18 cellular contexts compared by ENCODE assay signal in the genomic region with DNA sequence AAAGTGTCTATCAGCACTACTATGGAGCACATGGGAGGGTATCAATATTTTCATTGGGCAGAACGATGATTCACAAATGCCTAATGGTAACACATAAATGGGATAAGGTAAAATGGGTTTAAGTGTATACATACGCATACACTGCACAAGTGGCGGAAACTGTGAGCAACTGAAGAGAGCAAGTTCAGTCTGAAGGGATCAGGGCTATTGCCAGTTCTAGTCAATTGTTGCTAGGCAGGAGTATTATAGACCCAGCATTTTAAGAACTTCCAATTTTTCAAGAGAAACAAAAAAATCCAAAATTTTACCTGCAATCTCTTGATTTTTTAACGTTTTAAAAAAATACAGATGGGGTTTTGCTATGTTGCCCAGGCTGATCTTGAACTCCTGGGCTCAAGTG. TPM values are rescaled to one million over a fixed set of nuclear protein-coding genes. Genes with fewer than 3 reads are reported as not detected.
DNase-seq lines count a peak whose midpoint lies in the region; ATAC-seq and TF ChIP-seq lines count a peak whose summit lies in the region.
"Had no signal": no experiment of that assay in that cellular context is flagged by ENCODE, and none has a peak within 500 bp of the region (broad histone marks: within the 10 kb centered on the region; RNA-seq: fewer than 3 reads in every experiment).

No MANE protein-coding gene starts in this region.

- peaks cover 4% of the 10 kb centered on the region for H3K79me2 ChIP-seq in trophoblast cell (ENCODE audit: control insufficient read depth, insufficient read depth, low read length, poor library complexity)

- no peak overlapping the region for H3K14ac ChIP-seq in trophoblast cell (ENCODE audit: low read length)

- peaks cover 42% of the 10 kb centered on the region for H3K36me3 Mint-ChIP-seq in activated T-cell treated with anti-CD3 and anti-CD28 coated beads, Interleukin-2, amount 50 U/mL, for 24 hours (ENCODE audit: low read depth)

- peak overlapping the region; percentile 28 for H3K27ac Mint-ChIP-seq in activated T-cell treated with anti-CD3 and anti-CD28 coated beads, Interleukin-2, amount 50 U/mL, for 24 hours
- H3K27ac Mint-ChIP-seq: B cell; CD8-positive, alpha-beta T cell had no signal

- H3K4me1 Mint-ChIP-seq in activated T-cell treated with anti-CD3 and anti-CD28 coated beads, Interleukin-2, amount 50 U/mL, for 24 hours (ENCODE audit: low read depth), result peaks cover 76% of the 10 kb centered on the region

- H3K4ac ChIP-seq in trophoblast cell (ENCODE audit: low read depth, low read length), result peak overlapping the region; percentile 76

- no peak overlapping the region for H2AK5ac ChIP-seq in trophoblast cell (ENCODE audit: low read length)

- H2BK12ac ChIP-seq in trophoblast cell (ENCODE audit: low read length), result no peak overlapping the region

- H3K4me3 Mint-ChIP-seq in activated T-cell treated with anti-CD3 and anti-CD28 coated beads, Interleukin-2, amount 50 U/mL, for 24 hours, result no peak overlapping the region
- H3K4me3 Mint-ChIP-seq: B cell; CD14-positive monocyte; CD8-positive, alpha-beta T cell; HFFc6 had no signal

- H3K27ac ChIP-seq in BLaER1 treated with 17β-estradiol and CSF1 and Interleukin-3, amounts not matched to agents 10 nM and 100 nM, result peak overlapping the region in 2 of 11 experiments; percentile 8 to 19; a peak in 3 of 22 replicates
- H3K27ac ChIP-seq in RWPE2 (ENCODE audit: poor library complexity, severe bottlenecking), result peak overlapping the region; percentile 73
- H3K27ac ChIP-seq in trophoblast cell (ENCODE audit: low read depth, low read length), result no peak overlapping the region
- H3K27ac ChIP-seq in left ventricle myocardium inferior (replicated peaks), result no peak overlapping the region
- H3K27ac ChIP-seq: HL-60 had no signal

- H3K27me3 Mint-ChIP-seq in activated T-cell treated with anti-CD3 and anti-CD28 coated beads, Interleukin-2, amount 50 U/mL, for 24 hours, result no peaks in the 10 kb centered on the region
- H3K27me3 Mint-ChIP-seq: B cell had no signal

- no peak overlapping the region for H3K4me3 ChIP-seq in BLaER1 treated with 17β-estradiol and CSF1 and Interleukin-3, amounts not matched to agents 10 nM and 100 nM
- H3K4me3 ChIP-seq in RWPE2 (ENCODE audit: severe bottlenecking) (no peak overlapping the region), trophoblast cell (ENCODE audit: low read depth, low read length) (no peak overlapping the region), left ventricle myocardium inferior (no peak overlapping the region)
- H3K4me3 ChIP-seq: HAP-1 had no signal

- H4K8ac ChIP-seq in trophoblast cell (ENCODE audit: low read depth, low read length), result no peak overlapping the region

- no CpG with 5 or more reads among the region's 4 CpGs for WGBS in trophoblast cell (ENCODE audit: extremely low coverage, insufficient coverage, insufficient read length)

- no peak for TF ChIP-seq CTCF in RWPE2 (IDR thresholded peaks at IDR 0.05; ENCODE audit: poor library complexity, severe bottlenecking)
- no peak for TF ChIP-seq CTCF in left ventricle myocardium inferior (IDR thresholded peaks at IDR 0.05; ENCODE audit: borderline replicate concordance)

- peaks cover 52 to 96% (median 81%) of the 10 kb centered on the region in 11 experiments for H4K20me1 ChIP-seq in BLaER1 treated with 17β-estradiol and CSF1 and Interleukin-3, amounts not matched to agents 10 nM and 100 nM

- no peak overlapping the region for H4K91ac ChIP-seq in trophoblast cell (ENCODE audit: low read depth, low read length)

- H3K9me3 Mint-ChIP-seq in activated T-cell treated with anti-CD3 and anti-CD28 coated beads, Interleukin-2, amount 50 U/mL, for 24 hours, result no peaks in the 10 kb centered on the region
- H3K9me3 Mint-ChIP-seq: CD14-positive monocyte; CD8-positive, alpha-beta T cell; HFFc6 had no signal

- H3K36me3 ChIP-seq in BLaER1 treated with 17β-estradiol and CSF1 and Interleukin-3, amounts not matched to agents 10 nM and 100 nM, result peaks cover 20 to 46% (median 40%) of the 10 kb centered on the region in 11 experiments; a peak in 21 of 22 replicates
- peaks cover 8% of the 10 kb centered on the region for H3K36me3 ChIP-seq in RWPE2 (ENCODE audit: low read depth)
- H3K36me3 ChIP-seq in trophoblast cell (ENCODE audit: control insufficient read depth in 1 of 2, insufficient read depth in 2 of 2, low read length in 2 of 2), result no peaks in the 10 kb centered on the region
- H3K36me3 ChIP-seq in left ventricle myocardium inferior, result peaks cover 7% of the 10 kb centered on the region

- no peak overlapping the region for H3K9ac ChIP-seq in BLaER1 treated with 17β-estradiol and CSF1 and Interleukin-3, amounts not matched to agents 10 nM and 100 nM
- H3K9ac ChIP-seq in trophoblast cell (ENCODE audit: low read length), result no peak overlapping the region

- H2BK5ac ChIP-seq in trophoblast cell (ENCODE audit: low read depth, low read length, poor library complexity), result no peak overlapping the region

- no peak overlapping the region for H3K23ac ChIP-seq in trophoblast cell (ENCODE audit: low read length)

- no peaks in the 10 kb centered on the region for H3K27me3 ChIP-seq in BLaER1 treated with 17β-estradiol and CSF1 and Interleukin-3, amounts not matched to agents 10 nM and 100 nM
- H3K27me3 ChIP-seq in RWPE2 (ENCODE audit: insufficient read depth, poor library complexity, severe bottlenecking) (no peaks in the 10 kb centered on the region), trophoblast cell (ENCODE audit: insufficient read depth, low read length) (no peaks in the 10 kb centered on the region), left ventricle myocardium inferior (ENCODE audit: low read depth) (no peaks in the 10 kb centered on the region)

- H3K4me2 ChIP-seq in BLaER1 treated with 17β-estradiol and CSF1 and Interleukin-3, amounts not matched to agents 10 nM and 100 nM, result peak overlapping the region in 9 of 11 experiments; percentile 24 to 65 (median 39); a peak in 18 of 22 replicates
- no peak overlapping the region for H3K4me2 ChIP-seq in trophoblast cell (ENCODE audit: low read length)

- ATAC-seq in RWPE2 (ENCODE audit: low read depth) (no peak), HG03039 (IDR thresholded peaks at IDR 0.05; ENCODE audit: unreplicated experiment) (no peak), HG03520 (IDR thresholded peaks at IDR 0.05; ENCODE audit: unreplicated experiment) (no peak)
- ATAC-seq: CD8-positive, alpha-beta T cell had no signal

- H3K4me1 ChIP-seq in BLaER1 treated with 17β-estradiol and CSF1 and Interleukin-3, amounts not matched to agents 10 nM and 100 nM, result peaks cover 36 to 62% (median 58%) of the 10 kb centered on the region in 10 experiments
- H3K4me1 ChIP-seq in RWPE2 (ENCODE audit: insufficient read depth, poor library complexity, severe bottlenecking) (peaks cover 22% of the 10 kb centered on the region), trophoblast cell (ENCODE audit: control insufficient read depth in 1 of 2, insufficient read depth in 2 of 2, low read length in 2 of 2) (peaks cover 2 to 6% of the 10 kb centered on the region in 2 experiments), left ventricle myocardium inferior (peaks cover 56% of the 10 kb centered on the region)

- intact Hi-C loops in left ventricle myocardium inferior (cut with micrococcal nuclease), result no loop called here

- H2BK120ac ChIP-seq in trophoblast cell (ENCODE audit: insufficient read depth, low read length, poor library complexity), result no peak overlapping the region

- H4K12ac ChIP-seq in trophoblast cell (ENCODE audit: low read depth, low read length), result no peak overlapping the region

- no peaks in the 10 kb centered on the region for H3K79me1 ChIP-seq in trophoblast cell (ENCODE audit: low read length)

- no peak overlapping the region for H3K18ac ChIP-seq in trophoblast cell (ENCODE audit: low read length)

- peaks cover 0 to 10% (median 4%) of the 10 kb centered on the region in 11 experiments; a peak in 11 of 22 replicates for H3K9me3 ChIP-seq in BLaER1 treated with 17β-estradiol and CSF1 and Interleukin-3, amounts not matched to agents 10 nM and 100 nM (replicated peaks in 1 of 11)
- no peaks in the 10 kb centered on the region for H3K9me3 ChIP-seq in RWPE2 (ENCODE audit: severe bottlenecking)
- no peaks in the 10 kb centered on the region for H3K9me3 ChIP-seq in trophoblast cell (ENCODE audit: insufficient read depth, low read depth, low read length)
- H3K9me3 ChIP-seq in left ventricle myocardium inferior (replicated peaks), result no peaks in the 10 kb centered on the region
- H3K9me3 ChIP-seq: HAP-1 had no signal

- no peak for DNase-seq in activated T-cell treated with anti-CD3 and anti-CD28 coated beads, Interleukin-2, amount 50 U/mL, for 24 hours
- DNase-seq in activated T-cell treated with anti-CD3 and anti-CD28 coated beads for 4 hours (no peak), RWPE2 (ENCODE audit: low spot score) (no peak), trophoblast cell (no peak), left ventricle myocardium inferior (no peak)
- DNase-seq: CD8-positive, alpha-beta T cell; COR-L47; DMS153; DMS79 treated with DMSO at 0.1 percent for 48 hours; EL; HFFc6 had no signal

- H2AFZ ChIP-seq in trophoblast cell (ENCODE audit: insufficient read depth, low read length, poor library complexity), result no peak overlapping the region

RNA-seq across cellular contexts. Expression of gene FOXJ3, which starts 23.1 kb away (rescaled TPM):
- polyA plus RNA-seq in trophoblast cell (2013), result 30.7 and 33.3 TPM in 2 replicates
- 40.7 TPM for total RNA-seq in left ventricle myocardium inferior
